ENCODE assay signal across 1 cellular context in genomic region chr5:4514067-4514648, GRCh38.
A peak's percentile ranks its signal among the peaks of the same experiment; 100 is the strongest.
TF ChIP-seq lines count a peak whose summit lies in the region.

No MANE protein-coding gene starts in this region.

TF ChIP-seq in A549, 52 proteins besides CTCF, POLR2A, EP300 and RAD21 (continued from another document):
- TF ChIP-seq MAFK (IDR thresholded peaks at IDR 0.05; ENCODE audit: partially characterized antibody) (peak; percentile 53), HDAC2 (IDR thresholded peaks at IDR 0.05) (no peak), FOSL2 (IDR thresholded peaks at IDR 0.05) (no peak), FOSL2 (CRISPR knock-in tag; IDR thresholded peaks at IDR 0.05) (no peak), CHD4 (IDR thresholded peaks at IDR 0.05; ENCODE audit: borderline replicate concordance) (no peak)
